1 cellular context compared by ENCODE assay signal in the genomic region with DNA sequence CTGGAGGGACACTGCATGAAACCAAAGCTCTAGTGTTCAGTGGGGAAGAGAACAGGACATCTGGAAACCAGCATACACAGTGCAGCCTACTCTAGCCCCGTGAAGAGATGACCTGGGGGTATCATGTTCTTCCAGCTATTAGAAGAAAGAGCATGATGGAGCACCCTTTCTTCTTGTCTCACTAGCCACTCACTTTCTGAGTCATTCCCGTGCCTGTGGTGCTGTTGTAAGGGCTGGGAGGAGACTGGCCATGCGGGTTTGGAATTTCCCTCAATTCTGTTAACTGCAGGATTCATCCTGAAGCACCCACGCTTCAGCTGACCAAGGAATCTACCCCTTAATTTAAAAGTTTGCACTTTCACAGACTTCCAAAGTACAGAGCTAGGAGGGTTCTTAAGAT.
TF ChIP-seq lines count a peak whose summit lies in the region.

No MANE protein-coding gene starts in this region.

TF ChIP-seq in H1, 55 proteins besides CTCF, POLR2A, EP300 and RAD21:
- TF ChIP-seq RNF2 (IDR thresholded peaks at IDR 0.05; ENCODE audit: borderline replicate concordance, low read depth, low read length, missing control alignments, poor library complexity, severe bottlenecking) (no peak), BACH1 (IDR thresholded peaks at IDR 0.05; ENCODE audit: low read length) (no peak), SIN3A (conservative IDR thresholded peaks at IDR 0.05 in 1 of 2, IDR thresholded peaks at IDR 0.05 in 1 of 2; ENCODE audit: low read depth in 1 of 2, low read length in 2 of 2) (no peak), EGR1 (IDR thresholded peaks at IDR 0.05; ENCODE audit: borderline replicate concordance, low read depth, low read length) (no peak), SP4 (IDR thresholded peaks at IDR 0.05; ENCODE audit: low read length) (no peak), TEAD4 (IDR thresholded peaks at IDR 0.05; ENCODE audit: low read depth, low read length) (no peak), JUND (IDR thresholded peaks at IDR 0.05; ENCODE audit: low read length) (no peak), SRF (IDR thresholded peaks at IDR 0.05; ENCODE audit: low read depth, low read length) (no peak), KDM4A (IDR thresholded peaks at IDR 0.05; ENCODE audit: low read depth, low read length, severe bottlenecking) (no peak), SP1 (IDR thresholded peaks at IDR 0.05; ENCODE audit: low read depth, low read length) (no peak)
- TF ChIP-seq, protein P1, sequence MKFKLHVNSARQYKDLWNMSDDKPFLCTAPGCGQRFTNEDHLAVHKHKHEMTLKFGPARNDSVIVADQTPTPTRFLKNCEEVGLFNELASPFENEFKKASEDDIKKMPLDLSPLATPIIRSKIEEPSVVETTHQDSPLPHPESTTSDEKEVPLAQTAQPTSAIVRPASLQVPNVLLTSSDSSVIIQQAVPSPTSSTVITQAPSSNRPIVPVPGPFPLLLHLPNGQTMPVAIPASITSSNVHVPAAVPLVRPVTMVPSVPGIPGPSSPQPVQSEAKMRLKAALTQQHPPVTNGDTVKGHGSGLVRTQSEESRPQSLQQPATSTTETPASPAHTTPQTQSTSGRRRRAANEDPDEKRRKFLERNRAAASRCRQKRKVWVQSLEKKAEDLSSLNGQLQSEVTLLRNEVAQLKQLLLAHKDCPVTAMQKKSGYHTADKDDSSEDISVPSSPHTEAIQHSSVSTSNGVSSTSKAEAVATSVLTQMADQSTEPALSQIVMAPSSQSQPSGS (IDR thresholded peaks at IDR 0.05; ENCODE audit: low read length) = no peak
- TF ChIP-seq, protein P2, sequence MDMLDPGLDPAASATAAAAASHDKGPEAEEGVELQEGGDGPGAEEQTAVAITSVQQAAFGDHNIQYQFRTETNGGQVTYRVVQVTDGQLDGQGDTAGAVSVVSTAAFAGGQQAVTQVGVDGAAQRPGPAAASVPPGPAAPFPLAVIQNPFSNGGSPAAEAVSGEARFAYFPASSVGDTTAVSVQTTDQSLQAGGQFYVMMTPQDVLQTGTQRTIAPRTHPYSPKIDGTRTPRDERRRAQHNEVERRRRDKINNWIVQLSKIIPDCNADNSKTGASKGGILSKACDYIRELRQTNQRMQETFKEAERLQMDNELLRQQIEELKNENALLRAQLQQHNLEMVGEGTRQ (IDR thresholded peaks at IDR 0.05; ENCODE audit: low read length) = no peak
